8 cellular contexts compared by ENCODE assay signal in genomic region chrX:77899081-77899828, GRCh38. TPM values are rescaled to one million over a fixed set of nuclear protein-coding genes. Genes with fewer than 3 reads are reported as not detected.
DNase-seq lines count a peak whose midpoint lies in the region; ATAC-seq, FAIRE-seq and TF ChIP-seq lines count a peak whose summit lies in the region.

Gene COX7B (plus strand): TSS chrX:77899468. CDS start chrX:77899554, 86 bp downstream.

- peaks cover 15 to 33% of the 10 kb centered on the region in 2 donors for H3K4me1 Mint-ChIP-seq in natural killer cell

- intact Hi-C loops in natural killer cell (cut with micrococcal nuclease), result loop anchor here (1.0 to 2.0 kb wide), 3 partner anchors 112 to 205 kb away; partner anchors contain the start of genes ATRX and PGK1

- H3K36me3 Mint-ChIP-seq in natural killer cell, result no peaks in the 10 kb centered on the region

- peaks cover 2% of the 10 kb centered on the region for H3K36me3 ChIP-seq in H7 (replicated peaks; ENCODE audit: control insufficient read depth, insufficient read depth, low read length)

- peak; percentile 98 for FAIRE-seq in G401.6 (lab: Jason Lieb, UNC)

- peak; percentile 42 for TF ChIP-seq CTCF in LNCaP clone FGC (IDR thresholded peaks at IDR 0.05; ENCODE audit: control insufficient read depth, extremely low read depth, insufficient read depth)
- peak; percentile 40 for TF ChIP-seq CTCF in RWPE1 (conservative IDR thresholded peaks at IDR 0.05; ENCODE audit: low read depth)
- peak; percentile 54 for TF ChIP-seq CTCF in fibroblast of the aortic adventitia (IDR thresholded peaks at IDR 0.05; ENCODE audit: insufficient read depth, low read length)
- peak; percentile 27 for TF ChIP-seq CTCF in natural killer cell (IDR thresholded peaks at IDR 0.05)

- POLR2A ChIA-PET in RWPE1 (lab: Yijun Ruan, JAX; ENCODE audit: low non-redundant PET), result no interaction called here

- peak within 1 kb of the TSS; percentile 96 for H3K4me3 Mint-ChIP-seq in natural killer cell

- H3K27ac Mint-ChIP-seq in natural killer cell, result peak within 1 kb of the TSS; percentile 92 to 94

- peak; percentile 65 to 83 (median 66) for ATAC-seq in natural killer cell

- DNase-seq in H7 (peak; percentile 75), LNCaP clone FGC (ENCODE audit: low read depth) (peak; percentile 95), RWPE1 (ENCODE audit: low spot score) (peak; percentile 65), fibroblast of the aortic adventitia (ENCODE audit: low read depth) (peak; percentile 98), natural killer cell (peak; percentile 43), superior temporal gyrus (ENCODE audit: extremely low spot score) (peak; percentile 99)
- peak; percentile 32 for DNase-seq in activated effector memory CD4-positive, alpha-beta T cell treated with Interleukin-2 at 50 U/mL for 16 hours

- H3K27me3 Mint-ChIP-seq in natural killer cell (ENCODE audit: low read depth in 2 of 2), result no peaks in the 10 kb centered on the region

- CTCF ChIA-PET in RWPE1 (lab: Yijun Ruan, JAX), result interaction anchor here (0.5 to 1.9 kb wide), 4 partner anchors 109 to 194 kb away, joined by 3 to 6 read pairs (median 3); no protein-coding TSS in a partner anchor

- H3K27ac ChIP-seq in RWPE1, result peak within 1 kb of the TSS; percentile 76

- no peaks in the 10 kb centered on the region for H3K27me3 ChIP-seq in H7 (ENCODE audit: control insufficient read depth, insufficient read depth, low read length)

- H3K4me3 ChIP-seq in H7 (ENCODE audit: insufficient read depth, low read depth, low read length), result peak within 1 kb of the TSS; percentile 64
- peak within 1 kb of the TSS; percentile 71 for H3K4me3 ChIP-seq in LNCaP clone FGC (ENCODE audit: low read depth, low read length)
- peak within 1 kb of the TSS; percentile 75 for H3K4me3 ChIP-seq in fibroblast of the aortic adventitia (ENCODE audit: low read depth, low read length)

- H3K9me3 Mint-ChIP-seq in natural killer cell, result no peaks in the 10 kb centered on the region

RNA-seq across cellular contexts. Expression of gene COX7B, which starts in this region (rescaled TPM):
- 220 and 313 TPM in 2 replicates for total RNA-seq in H7 (2014; rRNA removed; shearing (Covaris generic))
- total RNA-seq in fibroblast of the aortic adventitia (ENCODE audit: low replicate concordance) (211 and 396 TPM in 2 replicates), natural killer cell (100 to 1,000 TPM; 133 to 168 (median 136) TPM)

Comparison
In these comparisons a context has a peak if more than half of its experiments do, and no peak if none do; other contexts are left out.
1. Peak in every context shown above with its lines: DNase-seq, ATAC-seq, H3K4me3 ChIP-seq and H3K27ac ChIP-seq.
2. DNase-seq: peak in every context shown above with its lines; median percentile 99 in superior temporal gyrus; 98 in fibroblast of the aortic adventitia; 95 in LNCaP clone FGC; 75 in H7; 65 in RWPE1; 43 in natural killer cell; 32 in activated effector memory CD4-positive, alpha-beta T cell treated with Interleukin-2 at 50 U/mL for 16 hours.